Comparison of ENCODE assay signal across 5 cellular contexts in the genomic region with DNA sequence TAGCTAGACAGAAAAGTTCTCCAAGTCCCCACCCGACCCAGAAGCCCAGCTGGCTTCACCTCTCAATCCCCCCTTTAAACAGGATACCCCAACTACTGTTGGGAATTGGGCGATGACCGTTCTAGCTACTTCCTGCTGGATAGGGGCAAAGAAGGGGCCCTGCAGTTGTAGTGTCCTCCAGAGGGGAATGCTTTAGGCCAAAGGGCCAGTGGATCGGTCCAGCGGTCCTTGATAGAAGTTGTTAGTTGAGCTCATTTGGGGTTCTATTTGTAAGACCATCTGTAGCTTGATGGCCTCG. TPM values are rescaled to one million over a fixed set of nuclear protein-coding genes. Genes with fewer than 3 reads are reported as not detected.
"Had no signal": no experiment of that assay in that cellular context is flagged by ENCODE, and none has a peak within 500 bp of the region (broad histone marks: within the 10 kb centered on the region; RNA-seq: fewer than 3 reads in every experiment).

No MANE protein-coding gene starts in this region.

RNA-seq across cellular contexts. Expression of a gene that starts 36.6 kb away (rescaled TPM):
- total RNA-seq: activated T-cell treated with anti-CD3 and anti-CD28 coated beads, Interleukin-2, amount 50 U/mL, for 72 hours; left ventricle myocardium inferior; occipital lobe; T-helper 1 cell treated with Interleukin-12 subunit alpha and Interleukin-12 subunit beta and Interleukin-4 antibody, amounts not matched to agents 30 ng/mL and 1 ng/mL, for 36 hours; thyroid gland had no signal
